Comparison of ENCODE assay signal across 8 cellular contexts in the genomic region with DNA sequence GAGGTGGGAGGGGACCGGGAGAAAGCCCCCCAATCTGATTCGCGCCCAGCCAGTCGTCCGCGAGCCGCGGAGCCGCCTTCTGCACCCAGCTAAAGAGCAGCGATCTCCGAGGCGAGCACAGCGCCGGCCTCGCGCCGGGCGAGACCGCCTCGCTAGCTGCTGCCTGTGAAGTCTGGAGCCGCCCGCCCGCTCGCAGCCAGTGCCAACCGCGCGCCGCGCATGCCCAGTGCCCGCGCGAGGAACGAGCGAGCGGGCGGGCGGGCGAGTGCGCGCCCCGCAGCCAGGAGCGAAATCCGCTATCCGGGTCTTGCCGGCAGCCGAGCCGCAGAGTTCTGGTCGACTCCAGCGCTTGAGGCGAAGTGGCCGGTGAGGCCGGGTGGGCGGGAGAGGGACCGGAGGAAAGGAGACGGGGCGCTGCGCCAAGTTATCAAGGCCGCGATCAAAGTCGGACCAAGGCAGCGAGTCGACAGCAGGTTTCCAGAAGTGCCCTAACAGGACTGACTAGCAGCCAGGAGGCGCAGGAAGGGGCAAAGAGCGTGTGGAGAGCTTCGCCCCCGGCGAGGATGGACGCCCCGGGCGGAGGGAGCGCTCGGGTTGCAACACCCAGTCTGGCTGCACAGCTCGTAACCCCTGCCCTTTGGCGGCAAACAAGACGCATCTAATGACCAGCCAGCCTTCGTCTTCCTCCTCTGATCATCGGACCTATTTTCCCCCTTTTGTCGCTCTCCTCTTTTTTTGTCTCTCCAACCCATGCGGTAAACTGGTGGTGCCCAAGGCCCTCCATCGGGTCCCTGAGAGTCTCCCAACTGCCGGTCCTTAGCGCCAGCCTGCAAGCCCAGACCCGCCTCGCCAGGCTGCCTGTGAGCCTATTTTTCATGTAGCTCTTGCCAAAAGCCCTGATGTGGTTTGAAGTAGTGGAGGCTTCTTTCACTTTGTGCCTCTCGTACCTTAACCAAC. TPM values are rescaled to one million over a fixed set of nuclear protein-coding genes. Genes with fewer than 3 reads are reported as not detected.
A peak's percentile ranks its signal among the peaks of the same experiment; 100 is the strongest.
DNase-seq lines count a peak whose midpoint lies in the region; ATAC-seq and TF ChIP-seq lines count a peak whose summit lies in the region.

A gene (minus strand): TSS at position 174 of the 957 bp plus-strand sequence. CDS start 106,437 bp downstream, outside the sequence.

- POLR2A ChIA-PET in AG04450 (lab: Yijun Ruan, JAX), result interaction anchor here (0.6 to 2.0 kb wide), 13 partner anchors 9 to 190 kb away, joined by 3 to 11 read pairs (median 4); no protein-coding TSS in a partner anchor

- no peaks in the 10 kb centered on the region for H3K9me3 ChIP-seq in AG04450 (ENCODE audit: control insufficient read depth, insufficient read depth, low read length)

- ATAC-seq in GM18909 (IDR thresholded peaks at IDR 0.05; ENCODE audit: poor library complexity, unreplicated experiment), result peak; percentile 83
- ATAC-seq in HG03139 (IDR thresholded peaks at IDR 0.05; ENCODE audit: unreplicated experiment), result peak; percentile 87
- ATAC-seq in central memory CD8-positive, alpha-beta T cell (replicated peaks; ENCODE audit: extremely low read depth, poor library complexity, severe bottlenecking), result peak; percentile 90

- H3K4me3 ChIP-seq in AG04450 (ENCODE audit: low read depth, low read length), result peak within 1 kb of the TSS; percentile 85

- H3K4me1 Mint-ChIP-seq in central memory CD8-positive, alpha-beta T cell, result peaks cover 15% of the 10 kb centered on the region

- H3K9me3 Mint-ChIP-seq in central memory CD8-positive, alpha-beta T cell, result no peaks in the 10 kb centered on the region

- DNase-seq in AG04450 (ENCODE audit: low read depth, low spot score) (peak; percentile 81), NCI-H2227 (lab: John Stamatoyannopoulos, UW; ENCODE audit: unreplicated experiment) (peak; percentile 95), islet precursor cell (peak; percentile 98)
- DNase-seq in activated CD4-positive, CD25-positive, alpha-beta regulatory T cell treated with anti-CD3 and anti-CD28 coated beads, Interleukin-2, amount 50 U/mL, for 16 hours (ENCODE audit: low read depth, low spot score), result peak; percentile 62
- peak; percentile 71 to 77 for DNase-seq in central memory CD8-positive, alpha-beta T cell (ENCODE audit: low spot score in 2 of 2)
- DNase-seq in stimulated activated CD4-positive, alpha-beta T cell treated with anti-CD3 and anti-CD28 coated beads, Interleukin-12 subunit alpha, Interleukin-12 subunit beta, amount 100 ng/mL, for 4 hours, result peak; percentile 88

- CTCF ChIA-PET in AG04450 (lab: Charles Lee), result interaction anchor here (0.6 to 1.0 kb wide), 5 partner anchors 16 to 205 kb away, joined by 3 to 5 read pairs (median 3); no protein-coding TSS in a partner anchor

- no peak for TF ChIP-seq CTCF in AG04450 (IDR thresholded peaks at IDR 0.05; ENCODE audit: low read depth, low read length)

- peaks cover 5% of the 10 kb centered on the region for H3K36me3 Mint-ChIP-seq in central memory CD8-positive, alpha-beta T cell (ENCODE audit: insufficient read depth)

- H3K27me3 ChIP-seq in AG04450 (ENCODE audit: control insufficient read depth, insufficient read depth, low read length), result no peaks in the 10 kb centered on the region

- peak within 1 kb of the TSS; percentile 83 for H3K4me3 Mint-ChIP-seq in central memory CD8-positive, alpha-beta T cell

- peak within 1 kb of the TSS; percentile 73 for H3K27ac Mint-ChIP-seq in central memory CD8-positive, alpha-beta T cell (ENCODE audit: low read depth)

- peaks cover 59% of the 10 kb centered on the region for H3K27me3 Mint-ChIP-seq in central memory CD8-positive, alpha-beta T cell

- H3K27ac ChIP-seq in AG04450 (ENCODE audit: low read depth, low read length), result peak within 1 kb of the TSS; percentile 79

RNA-seq across cellular contexts. Expression of the gene that starts here (rescaled TPM):
- polyA plus RNA-seq in AG04450 (2011; rRNA removed), result 56.2 and 69.9 TPM in 2 replicates
- 68.3 and 71.2 TPM in 2 replicates for polyA minus RNA-seq in AG04450 (2011; rRNA and poly(A)+ RNA removed)

Comparison
In these comparisons a context has a peak if more than half of its experiments do, and no peak if none do; other contexts are left out.
1. Peak in every context shown above with its lines: DNase-seq, ATAC-seq, H3K4me3 ChIP-seq and H3K27ac ChIP-seq.